In genomic region chr2:171847627-171848026, GRCh38 we compare ENCODE assay signal across 29 cellular contexts.
"Had no signal": no experiment of that assay in that cellular context is flagged by ENCODE, and none has a peak within 500 bp of the region (broad histone marks: within the 10 kb centered on the region; RNA-seq: fewer than 3 reads in every experiment).

No MANE protein-coding gene starts in this region.

- H3K27ac Mint-ChIP-seq: activated CD4-positive, alpha-beta T cell treated with anti-CD3 and anti-CD28 coated beads, Interleukin-2, amount 10 ng/mL, durations not matched to agents 24 days and 14 days; activated CD8-positive, alpha-beta T cell treated with anti-CD3 and anti-CD28 coated beads for 36 hours; activated naive CD4-positive, alpha-beta T cell treated with anti-CD3 and anti-CD28 coated beads, Interleukin-2, amount 50 U/mL, for 24 hours; activated T-cell treated with anti-CD3 and anti-CD28 coated beads, Interleukin-2, amount 50 U/mL, for 72 hours; activated T-helper 17 cell treated with anti-CD3 and anti-CD28 coated beads, Interleukin-2, amount 50 U/mL, for 72 hours had no signal

- H3K4me3 ChIP-seq: adrenal gland, body of pancreas, breast epithelium, MG63, SK-N-MC had no signal

- H3K27ac ChIP-seq: adrenal gland, body of pancreas, breast epithelium, SK-N-MC had no signal

- H3K27me3 Mint-ChIP-seq: activated CD4-positive, alpha-beta T cell treated with anti-CD3 and anti-CD28 coated beads, Interleukin-2, amount 10 ng/mL, durations not matched to agents 24 days and 14 days; activated CD8-positive, alpha-beta T cell treated with anti-CD3 and anti-CD28 coated beads for 36 hours; activated naive CD4-positive, alpha-beta T cell treated with anti-CD3 and anti-CD28 coated beads, Interleukin-2, amount 50 U/mL, for 24 hours; activated T-helper 17 cell treated with anti-CD3 and anti-CD28 coated beads, Interleukin-2, amount 50 U/mL, for 72 hours had no signal

- FAIRE-seq: astrocyte, TTC549 had no signal

- H3K9me3 Mint-ChIP-seq: activated CD4-positive, alpha-beta T cell treated with anti-CD3 and anti-CD28 coated beads, Interleukin-2, amount 10 ng/mL, durations not matched to agents 24 days and 14 days; activated CD8-positive, alpha-beta T cell treated with anti-CD3 and anti-CD28 coated beads for 36 hours; activated naive CD4-positive, alpha-beta T cell treated with anti-CD3 and anti-CD28 coated beads, Interleukin-2, amount 50 U/mL, for 24 hours; activated T-cell treated with anti-CD3 and anti-CD28 coated beads, Interleukin-2, amount 50 U/mL, for 72 hours; activated T-helper 17 cell treated with anti-CD3 and anti-CD28 coated beads, Interleukin-2, amount 50 U/mL, for 72 hours had no signal

- H3K36me3 ChIP-seq: adrenal gland, breast epithelium, MG63 had no signal

- ATAC-seq: activated CD8-positive, alpha-beta T cell treated with anti-CD3 and anti-CD28 coated beads for 36 hours; activated T-cell treated with anti-CD3 and anti-CD28 coated beads, Interleukin-2, amount 50 U/mL, for 72 hours; activated T-helper 17 cell treated with anti-CD3 and anti-CD28 coated beads, Interleukin-2, amount 50 U/mL, for 72 hours; body of pancreas; Panc1 had no signal

- H3K4me1 Mint-ChIP-seq: activated naive CD4-positive, alpha-beta T cell treated with anti-CD3 and anti-CD28 coated beads, Interleukin-2, amount 50 U/mL, for 24 hours; activated T-helper 17 cell treated with anti-CD3 and anti-CD28 coated beads, Interleukin-2, amount 50 U/mL, for 72 hours had no signal

- H3K27me3 ChIP-seq: adrenal gland, body of pancreas, breast epithelium, MG63 had no signal

- H3K4me3 Mint-ChIP-seq: activated CD4-positive, alpha-beta T cell treated with anti-CD3 and anti-CD28 coated beads, Interleukin-2, amount 10 ng/mL, durations not matched to agents 24 days and 14 days; activated CD8-positive, alpha-beta T cell treated with anti-CD3 and anti-CD28 coated beads for 36 hours; activated naive CD4-positive, alpha-beta T cell treated with anti-CD3 and anti-CD28 coated beads, Interleukin-2, amount 50 U/mL, for 24 hours; activated T-cell treated with anti-CD3 and anti-CD28 coated beads, Interleukin-2, amount 50 U/mL, for 72 hours; activated T-helper 17 cell treated with anti-CD3 and anti-CD28 coated beads, Interleukin-2, amount 50 U/mL, for 72 hours had no signal

- H3K4me1 ChIP-seq: body of pancreas, breast epithelium had no signal

- H3K9me3 ChIP-seq: adrenal gland, body of pancreas, breast epithelium, MG63 had no signal

- DNase-seq: activated CD4-positive, alpha-beta T cell treated with anti-CD3 and anti-CD28 coated beads, Interleukin-2, amount 10 ng/mL, durations not matched to agents 24 days and 14 days; activated CD4-positive, alpha-beta T cell treated with anti-CD3 and anti-CD28 coated beads, Interleukin-2, amount 50 U/mL, for 4 hours; activated CD8-positive, alpha-beta T cell treated with anti-CD3 and anti-CD28 coated beads for 36 hours; activated effector memory CD4-positive, alpha-beta T cell treated with anti-CD3 and anti-CD28 coated beads, Interleukin-2, amount 50 U/mL, for 16 hours; activated naive CD4-positive, alpha-beta T cell treated with Interleukin-2 at 50 U/mL for 16 hours; activated T-cell treated with anti-CD3 and anti-CD28 coated beads, Interleukin-2, amount 50 U/mL, for 1 hour; activated T-cell treated with anti-CD3 and anti-CD28 coated beads, Interleukin-2, amount 50 U/mL, for 72 hours; adrenal gland; body of pancreas; Kasumi-1; KG1; MG63; NCI-H1048; NCI-H1105 treated with DMSO at 0.1 percent for 48 hours; NCI-H1436; NCI-H1694; NCI-H1930; NCI-H2081 treated with DMSO at 0.1 percent for 48 hours; NCI-H446 treated with DMSO at 0.1 percent for 48 hours; NCI-H524; SHP77 treated with DMSO at 0.1 percent for 48 hours; T1000 had no signal
